ENCODE assay signal across 8 cellular contexts in the genomic region with DNA sequence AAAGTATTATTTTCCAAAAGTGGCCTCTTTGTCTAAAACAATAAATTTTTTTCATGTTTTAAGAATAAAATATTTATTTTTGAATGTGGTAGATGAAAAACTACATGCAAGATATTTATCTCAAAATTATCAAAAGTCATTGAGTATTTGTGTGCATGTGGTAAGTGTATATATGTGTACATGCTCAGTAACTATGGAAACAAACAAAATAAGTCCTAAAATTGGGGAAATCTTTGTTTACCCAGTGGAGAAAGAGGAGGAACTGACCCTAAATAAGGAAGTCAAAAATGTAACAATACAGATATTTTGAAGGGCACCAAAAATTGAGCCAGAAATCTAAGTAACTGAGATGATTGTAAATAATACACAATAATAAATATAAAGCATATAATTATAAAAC.
"Had no signal": no experiment of that assay in that cellular context is flagged by ENCODE, and none has a peak within 500 bp of the region (broad histone marks: within the 10 kb centered on the region; RNA-seq: fewer than 3 reads in every experiment).

No MANE protein-coding gene starts in this region.

- DNase-seq: H9, HCEC 1CT, HFFc6, KBM-7 had no signal

- H3K27ac Mint-ChIP-seq: GM23338, H9, HFFc6, IgD-negative memory B cell had no signal

- H3K9me3 Mint-ChIP-seq: GM23338, H9, IgD-negative memory B cell had no signal

- H3K27ac ChIP-seq: HL-60 had no signal

- H3K36me3 Mint-ChIP-seq: IgD-negative memory B cell had no signal

- H3K4me1 Mint-ChIP-seq: GM23338, H9 had no signal

- H3K4me3 Mint-ChIP-seq: GM23338, H9, HFFc6, IgD-negative memory B cell had no signal

- H3K4me3 ChIP-seq: GM23338 had no signal

- ATAC-seq: GM23338, HepG2 had no signal
